10 cellular contexts compared by ENCODE assay signal in genomic region chr19:54133312-54133956, GRCh38. TPM values are rescaled to one million over a fixed set of nuclear protein-coding genes. Genes with fewer than 3 reads are reported as not detected.
DNase-seq lines count a peak whose midpoint lies in the region; ATAC-seq, FAIRE-seq and TF ChIP-seq lines count a peak whose summit lies in the region.
"Had no signal": no experiment of that assay in that cellular context is flagged by ENCODE, and none has a peak within 500 bp of the region (broad histone marks: within the 10 kb centered on the region; RNA-seq: fewer than 3 reads in every experiment).

No MANE protein-coding gene starts in this region.

- no peaks in the 10 kb centered on the region for H3K9me1 ChIP-seq in endothelial cell of umbilical vein (replicated peaks; ENCODE audit: control insufficient read depth, extremely low read depth, insufficient read depth, low read length)

- dilution Hi-C loops in endothelial cell of umbilical vein (cut with MboI; ENCODE audit: extremely low pct_ligation_motif_present, low sequenced_read_pairs), result no loop called here

- TF ChIP-seq POLR2A in endothelial cell of umbilical vein (IDR thresholded peaks at IDR 0.05; ENCODE audit: low read depth, low read length), result peak; percentile 14

- no peak overlapping the region for H3K27ac ChIP-seq in endothelial cell of umbilical vein (ENCODE audit: insufficient read depth, low read depth, low read length)
- H3K27ac ChIP-seq: neutrophil had no signal

- peaks cover 7% of the 10 kb centered on the region for H3K79me2 ChIP-seq in endothelial cell of umbilical vein (ENCODE audit: control insufficient read depth, insufficient read depth, low read length)

- BruUV-seq in endothelial cell of umbilical vein (replicated peaks; lab: Mats Ljungman, UMichigan), result no TSS peak

- H3K4me3 ChIP-seq in endothelial cell of umbilical vein (replicated peaks in 1 of 3; ENCODE audit: insufficient read depth in 1 of 3, low read depth in 1 of 3, low read length in 3 of 3), result no peak overlapping the region

- H3K9ac ChIP-seq in endothelial cell of umbilical vein (replicated peaks; ENCODE audit: extremely low read depth, insufficient read depth, low read length), result no peak overlapping the region

- peak overlapping the region; percentile 21 for H3K4me3 Mint-ChIP-seq in natural killer cell
- H3K4me3 Mint-ChIP-seq in natural killer cell treated with Interleukin-12 subunit alpha and Interleukin-12 subunit beta and Interleukin-15 and Interleukin-18, amount 100 ng/mL, for 72 hours, result no peak overlapping the region
- H3K4me3 Mint-ChIP-seq: central memory CD8-positive, alpha-beta T cell had no signal

- DNase-seq in natural killer cell (no peak), NCI-H82 (lab: John Stamatoyannopoulos, UW) (peak; percentile 87), endothelial cell of umbilical vein (ENCODE audit: low read depth, low spot score) (peak; percentile 56), NCI-H1694 (lab: John Stamatoyannopoulos, UW) (no peak), left ventricle myocardium superior (no peak), AG20443 (ENCODE audit: low spot score) (no peak)
- DNase-seq in natural killer cell treated with Interleukin-12 subunit alpha and Interleukin-12 subunit beta and Interleukin-15 and Interleukin-18, amount 100 ng/mL, for 72 hours (ENCODE audit: low spot score), result no peak
- DNase-seq in stimulated activated CD8-positive, alpha-beta memory T cell treated with anti-CD3 and anti-CD28 coated beads, Interleukin-4, amount 100 ng/mL, for 48 hours, result no peak

- no peaks in the 10 kb centered on the region for H3K27me3 Mint-ChIP-seq in natural killer cell (ENCODE audit: low read depth in 2 of 2)
- no peaks in the 10 kb centered on the region for H3K27me3 Mint-ChIP-seq in natural killer cell treated with Interleukin-12 subunit alpha and Interleukin-12 subunit beta and Interleukin-15 and Interleukin-18, amount 100 ng/mL, for 72 hours
- H3K27me3 Mint-ChIP-seq: central memory CD8-positive, alpha-beta T cell had no signal

- H4K20me1 ChIP-seq in endothelial cell of umbilical vein (replicated peaks; ENCODE audit: control insufficient read depth, extremely low read depth, insufficient read depth, low read length), result no peaks in the 10 kb centered on the region

- TF ChIP-seq CTCF in natural killer cell (IDR thresholded peaks at IDR 0.05), result no peak
- TF ChIP-seq CTCF in endothelial cell of umbilical vein (IDR thresholded peaks at IDR 0.05; ENCODE audit: extremely low read depth in 1 of 2, insufficient read depth in 1 of 2, low read depth in 1 of 2, low read length in 2 of 2), result no peak

- no peak for FAIRE-seq in endothelial cell of umbilical vein (lab: Jason Lieb, UNC)

- no peaks in the 10 kb centered on the region for H3K27me3 ChIP-seq in endothelial cell of umbilical vein (ENCODE audit: control insufficient read depth in 2 of 2, insufficient read depth in 2 of 2, low read length in 2 of 2)

- H3K4me1 ChIP-seq in endothelial cell of umbilical vein (ENCODE audit: control insufficient read depth, extremely low read depth, insufficient read depth, low read length), result peaks cover 10% of the 10 kb centered on the region

- no peak overlapping the region for H2AFZ ChIP-seq in endothelial cell of umbilical vein (ENCODE audit: low read depth, low read length)

- no peaks in the 10 kb centered on the region for H3K9me3 ChIP-seq in endothelial cell of umbilical vein (replicated peaks; ENCODE audit: control insufficient read depth, insufficient read depth, low read length)
- H3K9me3 ChIP-seq: neutrophil had no signal

- ATAC-seq in natural killer cell (no peak), left ventricle myocardium superior (no peak)
- no peak for ATAC-seq in natural killer cell treated with Interleukin-12 subunit alpha and Interleukin-12 subunit beta and Interleukin-15 and Interleukin-18, amount 100 ng/mL, for 72 hours

- no peaks in the 10 kb centered on the region for H3K36me3 Mint-ChIP-seq in natural killer cell
- H3K36me3 Mint-ChIP-seq in natural killer cell treated with Interleukin-12 subunit alpha and Interleukin-12 subunit beta and Interleukin-15 and Interleukin-18, amount 100 ng/mL, for 72 hours, result no peaks in the 10 kb centered on the region

- intact Hi-C loops in natural killer cell (cut with micrococcal nuclease) (no loop called here), endothelial cell of umbilical vein (cut with micrococcal nuclease) (no loop called here), left ventricle myocardium superior (cut with micrococcal nuclease) (no loop called here)

- H3K4me2 ChIP-seq in endothelial cell of umbilical vein (ENCODE audit: insufficient read depth, low read length), result no peak overlapping the region

- POLR2A ChIA-PET in endothelial cell of umbilical vein (lab: Charles Lee), result no interaction called here

- H3K9me3 Mint-ChIP-seq in natural killer cell, result no peaks in the 10 kb centered on the region
- H3K9me3 Mint-ChIP-seq in natural killer cell treated with Interleukin-12 subunit alpha and Interleukin-12 subunit beta and Interleukin-15 and Interleukin-18, amount 100 ng/mL, for 72 hours, result no peaks in the 10 kb centered on the region
- H3K9me3 Mint-ChIP-seq: central memory CD8-positive, alpha-beta T cell had no signal

- H3K36me3 ChIP-seq in endothelial cell of umbilical vein (ENCODE audit: control insufficient read depth in 2 of 2, extremely low read depth in 1 of 2, insufficient read depth in 2 of 2, low read length in 2 of 2), result peaks cover 6 to 17% of the 10 kb centered on the region in 2 experiments

- H3K27ac Mint-ChIP-seq in natural killer cell, result peak overlapping the region; percentile 21 to 78
- H3K27ac Mint-ChIP-seq in natural killer cell treated with Interleukin-12 subunit alpha and Interleukin-12 subunit beta and Interleukin-15 and Interleukin-18, amount 100 ng/mL, for 72 hours, result no peak overlapping the region

- CTCF ChIA-PET in endothelial cell of umbilical vein (lab: Charles Lee), result no interaction called here

- peaks cover 16 to 24% of the 10 kb centered on the region in 2 donors for H3K4me1 Mint-ChIP-seq in natural killer cell
- peaks cover 15 to 18% of the 10 kb centered on the region in 2 donors for H3K4me1 Mint-ChIP-seq in natural killer cell treated with Interleukin-12 subunit alpha and Interleukin-12 subunit beta and Interleukin-15 and Interleukin-18, amount 100 ng/mL, for 72 hours (ENCODE audit: low read depth in 2 of 2)

RNA-seq across cellular contexts. Expression of gene CNOT3, which starts 4.1 kb away (rescaled TPM):
- 10 to 100 TPM; 46.3 to 73.9 (median 51.7) TPM for total RNA-seq in natural killer cell
- total RNA-seq in natural killer cell treated with Interleukin-12 subunit alpha and Interleukin-12 subunit beta and Interleukin-15 and Interleukin-18, amount 100 ng/mL, for 72 hours, result 10 to 100 TPM; 59.8 to 73.8 TPM
- 62.4 and 74.7 TPM in 2 replicates for total RNA-seq in endothelial cell of umbilical vein
- polyA plus RNA-seq in endothelial cell of umbilical vein, result 16.4 and 20.4 TPM in 2 replicates
- polyA plus RNA-seq in endothelial cell of umbilical vein (2011; cell fraction: cytosol; rRNA removed), result 17.2 and 17.4 TPM in 2 replicates
- polyA plus RNA-seq in endothelial cell of umbilical vein (2011; cell fraction: nucleus; rRNA removed), result 30.2 and 31.2 TPM in 2 replicates
- 38.1 and 41.4 TPM in 2 replicates for polyA plus RNA-seq in endothelial cell of umbilical vein (2012)
- polyA minus RNA-seq in endothelial cell of umbilical vein, result 15.6 and 20.8 TPM in 2 replicates
- 20.5 TPM for polyA minus RNA-seq in endothelial cell of umbilical vein (2011; cell fraction: cytosol; rRNA and poly(A)+ RNA removed)
- polyA minus RNA-seq in endothelial cell of umbilical vein (2011; cell fraction: nucleus; rRNA and poly(A)+ RNA removed), result 12.8 and 14.8 TPM in 2 replicates
- 23.2 TPM for total RNA-seq in left ventricle myocardium superior

RNA-seq across cellular contexts. Expression of gene PRPF31, which starts 17.9 kb away (rescaled TPM):
- total RNA-seq in natural killer cell (10 to 100 TPM; 64.4 to 65.9 (median 64.9) TPM), endothelial cell of umbilical vein (99.1 and 101 TPM in 2 replicates), left ventricle myocardium superior (43.2 TPM)
- 100 to 1,000 TPM in 1 of 2 donors, 10 to 100 TPM in 1; 89.5 to 110 TPM for total RNA-seq in natural killer cell treated with Interleukin-12 subunit alpha and Interleukin-12 subunit beta and Interleukin-15 and Interleukin-18, amount 100 ng/mL, for 72 hours
- polyA plus RNA-seq in endothelial cell of umbilical vein, result 70.8 and 76.2 TPM in 2 replicates
- polyA plus RNA-seq in endothelial cell of umbilical vein (2011; cell fraction: cytosol; rRNA removed), result 73.3 and 76.7 TPM in 2 replicates
- polyA plus RNA-seq in endothelial cell of umbilical vein (2011; cell fraction: nucleus; rRNA removed), result 101 and 118 TPM in 2 replicates
- 101 and 126 TPM in 2 replicates for polyA plus RNA-seq in endothelial cell of umbilical vein (2012)
- polyA minus RNA-seq in endothelial cell of umbilical vein, result 45.0 and 45.8 TPM in 2 replicates
- 20.9 TPM for polyA minus RNA-seq in endothelial cell of umbilical vein (2011; cell fraction: cytosol; rRNA and poly(A)+ RNA removed)
- 23.8 and 24.5 TPM in 2 replicates for polyA minus RNA-seq in endothelial cell of umbilical vein (2011; cell fraction: nucleus; rRNA and poly(A)+ RNA removed)

RNA-seq across cellular contexts. Expression of gene TFPT, which starts 18.0 kb away (rescaled TPM):
- total RNA-seq in natural killer cell (10 to 100 TPM; 14.1 to 14.4 (median 14.2) TPM), endothelial cell of umbilical vein (32.1 and 36.2 TPM in 2 replicates), left ventricle myocardium superior (14.3 TPM)
- total RNA-seq in natural killer cell treated with Interleukin-12 subunit alpha and Interleukin-12 subunit beta and Interleukin-15 and Interleukin-18, amount 100 ng/mL, for 72 hours, result 10 to 100 TPM; 48.3 to 51.7 TPM
- 28.3 and 29.3 TPM in 2 replicates for polyA plus RNA-seq in endothelial cell of umbilical vein
- polyA plus RNA-seq in endothelial cell of umbilical vein (2011; cell fraction: cytosol; rRNA removed), result 22.5 and 26.8 TPM in 2 replicates
- 10.5 and 11.7 TPM in 2 replicates for polyA plus RNA-seq in endothelial cell of umbilical vein (2011; cell fraction: nucleus; rRNA removed)
- polyA plus RNA-seq in endothelial cell of umbilical vein (2012), result 24.4 and 39.7 TPM in 2 replicates
- polyA minus RNA-seq in endothelial cell of umbilical vein, result 6.1 and 6.3 TPM in 2 replicates
- 4.1 TPM for polyA minus RNA-seq in endothelial cell of umbilical vein (2011; cell fraction: cytosol; rRNA and poly(A)+ RNA removed)
- 1.1 and 3.6 TPM in 2 replicates for polyA minus RNA-seq in endothelial cell of umbilical vein (2011; cell fraction: nucleus; rRNA and poly(A)+ RNA removed)

RNA-seq across cellular contexts. Expression of gene LENG1, which starts 26.1 kb away (rescaled TPM):
- total RNA-seq in natural killer cell (1 to 10 TPM; 8.3 to 9.4 (median 9.1) TPM), endothelial cell of umbilical vein (5.0 and 6.9 TPM in 2 replicates), left ventricle myocardium superior (5.9 TPM)
- 1 to 10 TPM; 5.0 to 7.5 TPM for total RNA-seq in natural killer cell treated with Interleukin-12 subunit alpha and Interleukin-12 subunit beta and Interleukin-15 and Interleukin-18, amount 100 ng/mL, for 72 hours
- polyA plus RNA-seq in endothelial cell of umbilical vein, result 2.1 and 3.0 TPM in 2 replicates
- 4.1 and 5.2 TPM in 2 replicates for polyA plus RNA-seq in endothelial cell of umbilical vein (2011; cell fraction: cytosol; rRNA removed)
- 2.3 and 3.6 TPM in 2 replicates for polyA plus RNA-seq in endothelial cell of umbilical vein (2011; cell fraction: nucleus; rRNA removed)
- polyA plus RNA-seq in endothelial cell of umbilical vein (2012), result 4.3 and 6.3 TPM in 2 replicates
- 0.51 and 1.5 TPM in 2 replicates for polyA minus RNA-seq in endothelial cell of umbilical vein
- polyA minus RNA-seq in endothelial cell of umbilical vein (2011; cell fraction: cytosol; rRNA and poly(A)+ RNA removed), result 1.4 TPM
- 0.38 and 2.5 TPM in 2 replicates for polyA minus RNA-seq in endothelial cell of umbilical vein (2011; cell fraction: nucleus; rRNA and poly(A)+ RNA removed)

RNA-seq across cellular contexts. Expression of gene NDUFA3, which starts 30.8 kb away (rescaled TPM):
- total RNA-seq in natural killer cell (10 to 100 TPM; 48.4 to 91.9 (median 71.4) TPM), endothelial cell of umbilical vein (119 and 132 TPM in 2 replicates), left ventricle myocardium superior (589 TPM)
- total RNA-seq in natural killer cell treated with Interleukin-12 subunit alpha and Interleukin-12 subunit beta and Interleukin-15 and Interleukin-18, amount 100 ng/mL, for 72 hours, result 10 to 100 TPM; 70.7 to 78.5 TPM
- polyA plus RNA-seq in endothelial cell of umbilical vein, result 95.5 and 107 TPM in 2 replicates
- polyA plus RNA-seq in endothelial cell of umbilical vein (2011; cell fraction: cytosol; rRNA removed), result 44.5 and 70.9 TPM in 2 replicates
- 40.1 and 41.4 TPM in 2 replicates for polyA plus RNA-seq in endothelial cell of umbilical vein (2011; cell fraction: nucleus; rRNA removed)
- polyA plus RNA-seq in endothelial cell of umbilical vein (2012), result 174 and 259 TPM in 2 replicates
- 70.8 and 152 TPM in 2 replicates for polyA minus RNA-seq in endothelial cell of umbilical vein
- polyA minus RNA-seq in endothelial cell of umbilical vein (2011; cell fraction: cytosol; rRNA and poly(A)+ RNA removed), result 111 TPM
- 21.3 and 29.3 TPM in 2 replicates for polyA minus RNA-seq in endothelial cell of umbilical vein (2011; cell fraction: nucleus; rRNA and poly(A)+ RNA removed)

Comparison
In these comparisons a context has a peak if more than half of its experiments do, and no peak if none do; other contexts are left out.
1. H3K27ac Mint-ChIP-seq: peak in natural killer cell (2 of 2); none in natural killer cell treated with Interleukin-12 subunit alpha and Interleukin-12 subunit beta and Interleukin-15 and Interleukin-18, amount 100 ng/mL, for 72 hours (0 of 2).
2. DNase-seq: peak in NCI-H82 (single experiment) and endothelial cell of umbilical vein (single experiment); none in natural killer cell (single experiment), natural killer cell treated with Interleukin-12 subunit alpha and Interleukin-12 subunit beta and Interleukin-15 and Interleukin-18, amount 100 ng/mL, for 72 hours (single experiment), stimulated activated CD8-positive, alpha-beta memory T cell treated with anti-CD3 and anti-CD28 coated beads, Interleukin-4, amount 100 ng/mL, for 48 hours (single experiment), NCI-H1694 (single experiment), left ventricle myocardium superior (single experiment) and AG20443 (single experiment).